In the genomic region with DNA sequence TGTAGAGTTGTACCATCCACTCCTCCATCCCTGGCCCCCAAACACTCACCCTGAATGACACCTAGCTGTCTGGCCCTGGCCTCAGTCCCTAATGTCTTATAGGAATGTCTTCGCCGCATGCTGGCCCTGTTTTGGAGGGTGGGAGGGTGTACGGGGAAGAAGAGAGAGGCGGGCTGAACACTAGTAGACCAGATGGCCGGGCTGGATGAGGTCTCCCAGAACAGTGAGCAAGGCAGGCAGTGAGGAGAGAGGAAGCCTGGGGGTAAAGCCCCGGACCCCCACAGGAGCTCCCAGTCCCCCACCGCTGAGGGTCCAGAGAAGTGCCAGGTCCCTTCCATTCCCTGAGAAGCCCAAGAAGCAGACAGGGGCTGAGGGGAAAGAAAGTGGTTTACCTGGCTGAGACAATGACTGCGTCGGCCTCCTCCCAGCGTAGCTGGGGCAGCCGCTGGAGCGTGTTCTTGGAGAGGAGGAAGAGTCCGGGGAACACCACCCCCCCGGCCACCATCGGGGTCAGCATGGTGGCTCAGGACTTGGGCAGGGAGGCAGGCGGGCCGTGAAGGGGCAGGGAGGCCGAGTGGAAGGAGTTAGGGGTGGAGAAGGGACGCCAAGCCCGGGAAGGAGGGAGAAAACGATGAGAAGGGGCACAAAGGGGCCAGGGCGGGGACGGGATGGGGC, we compare ENCODE assay signal across 21 cellular contexts. TPM values are rescaled to one million over a fixed set of nuclear protein-coding genes. Genes with fewer than 3 reads are reported as not detected.
A peak's percentile ranks its signal among the peaks of the same experiment; 100 is the strongest.
DNase-seq lines count a peak whose midpoint lies in the region; ATAC-seq and TF ChIP-seq lines count a peak whose summit lies in the region.
"Had no signal": no experiment of that assay in that cellular context is flagged by ENCODE, and none has a peak within 500 bp of the region (broad histone marks: within the 10 kb centered on the region; RNA-seq: fewer than 3 reads in every experiment).

No MANE protein-coding gene starts in this region.

- ATAC-seq in HG03354 (IDR thresholded peaks at IDR 0.05; ENCODE audit: poor library complexity, severe bottlenecking, unreplicated experiment): no peak
- ATAC-seq: K562 had no signal

- no peak overlapping the region for H4K91ac ChIP-seq in neuronal stem cell (ENCODE audit: low read depth, low read length, poor library complexity)

- H3K4me3 ChIP-seq in SK-N-SH (ENCODE audit: low read depth in 2 of 2, low read length in 1 of 2): peak overlapping the region; percentile 3 to 51; a peak in 2 of 4 replicates
- no peak overlapping the region for H3K4me3 ChIP-seq in endodermal cell (ENCODE audit: low read length)
- peak overlapping the region; percentile 45 to 78 for H3K4me3 ChIP-seq in neuronal stem cell (ENCODE audit: low read length in 2 of 2)
- H3K4me3 ChIP-seq: K562 had no signal

- no peak overlapping the region for H3K9ac ChIP-seq in SK-N-SH
- no peak overlapping the region for H3K9ac ChIP-seq in endodermal cell (ENCODE audit: extremely low read depth, low read length, poor library complexity, severe bottlenecking)
- H3K9ac ChIP-seq in neuronal stem cell (ENCODE audit: low read depth, low read length, poor library complexity): peak overlapping the region; percentile 75

- peak overlapping the region; percentile 54 for H2BK5ac ChIP-seq in neuronal stem cell (ENCODE audit: low read length)

- no peaks in the 10 kb centered on the region for H3K27me3 ChIP-seq in SK-N-SH (ENCODE audit: insufficient read depth)
- peaks cover 27% of the 10 kb centered on the region for H3K27me3 ChIP-seq in endodermal cell (ENCODE audit: control insufficient read depth, insufficient read depth, low read length, poor library complexity, severe bottlenecking)
- peaks cover 0 to 24% (median under 1%) of the 10 kb centered on the region in 3 experiments for H3K27me3 ChIP-seq in neuronal stem cell (ENCODE audit: control insufficient read depth in 3 of 3, insufficient read depth in 3 of 3, low read depth in 1 of 3, low read length in 3 of 3)

- no peak overlapping the region for H3K23ac ChIP-seq in neuronal stem cell (ENCODE audit: low read depth, low read length, poor library complexity)

- H3K36me3 ChIP-seq in SK-N-SH (replicated peaks in 1 of 2; ENCODE audit: control insufficient read depth in 1 of 2, insufficient read depth in 2 of 2, low read length in 1 of 2): no peaks in the 10 kb centered on the region
- H3K36me3 ChIP-seq in endodermal cell (ENCODE audit: control insufficient read depth, insufficient read depth, low read length): no peaks in the 10 kb centered on the region
- peaks cover 0 to 7% of the 10 kb centered on the region in 2 donors for H3K36me3 ChIP-seq in neuronal stem cell (replicated peaks in 1 of 2; ENCODE audit: control insufficient read depth in 2 of 2, insufficient read depth in 2 of 2, low read length in 2 of 2)
- H3K36me3 ChIP-seq: sigmoid colon had no signal

- WGBS in SK-N-SH (ENCODE audit: low lambda C conversion rate): 41% methylated on average over 23 of the region's 23 CpGs
- WGBS in endodermal cell (ENCODE audit: insufficient coverage in 1 of 2, insufficient read length in 1 of 2), 2 experiments: 12 to 30% methylated on average over 5 to 23 of the region's 23 CpGs
- no CpG with 5 or more reads among the region's 23 CpGs for WGBS in neuronal stem cell (ENCODE audit: extremely low coverage in 2 of 2, insufficient read length in 2 of 2, insufficient replicate concordance in 1 of 2), 2 donors

- no peaks in the 10 kb centered on the region for H3F3A ChIP-seq in SK-N-SH (replicated peaks; ENCODE audit: insufficient read depth)

- no peak overlapping the region for H2BK120ac ChIP-seq in neuronal stem cell (ENCODE audit: low read depth, low read length)

- CTCF ChIA-PET in SK-N-SH (lab: Yijun Ruan, JAX): interaction anchor here (1.1 to 3.9 kb wide), 8 partner anchors 9 to 330 kb away, joined by 3 to 25 read pairs (median 6); a partner anchor contains a TSS

- peak overlapping the region; percentile 26 for H2BK15ac ChIP-seq in neuronal stem cell (ENCODE audit: low read length)

- H2AFZ ChIP-seq in SK-N-SH (ENCODE audit: low read depth): no peak overlapping the region
- peak overlapping the region; percentile 94 for H2AFZ ChIP-seq in neuronal stem cell (ENCODE audit: low read length)

- H3K4ac ChIP-seq in neuronal stem cell (ENCODE audit: low read length): no peak overlapping the region

- peak overlapping the region; percentile 47 for H3K4me3 Mint-ChIP-seq in endodermal cell

- DNase-seq in NCI-H1417 (lab: John Stamatoyannopoulos, UW) (peak in 2 of 3 experiments; percentile 37 to 41), NCI-H1417 treated with DMSO at 0.1 percent for 48 hours (lab: John Stamatoyannopoulos, UW) (no peak), SK-N-SH (peak; percentile 63), endodermal cell (no peak), neuronal stem cell (ENCODE audit: low spot score) (no peak), HuH-7 (ENCODE audit: low spot score) (no peak), AG20443 (ENCODE audit: low spot score) (no peak)
- DNase-seq: activated CD4-positive, alpha-beta T cell treated with anti-CD3 and anti-CD28 coated beads for 48 hours; CD8-positive, alpha-beta memory T cell; erythroblast; GDM1; left cardiac atrium; NCI-H774; RPMI8226; sigmoid colon; stimulated activated CD4-positive, alpha-beta T cell treated with anti-CD3 and anti-CD28 coated beads, Interleukin-4, amount 100 ng/mL, for 24 hours had no signal

- peaks cover 6 to 28% of the 10 kb centered on the region in 2 experiments; a peak in 2 of 4 replicates for H3K4me1 ChIP-seq in SK-N-SH (ENCODE audit: control insufficient read depth in 1 of 2, insufficient read depth in 2 of 2, low read depth in 1 of 2, low read length in 1 of 2)
- H3K4me1 ChIP-seq in endodermal cell (ENCODE audit: control insufficient read depth, insufficient read depth, low read length): no peaks in the 10 kb centered on the region
- H3K4me1 ChIP-seq in neuronal stem cell (ENCODE audit: control insufficient read depth in 2 of 2, insufficient read depth in 1 of 2, low read depth in 1 of 2, low read length in 2 of 2): peaks cover 12 to 24% of the 10 kb centered on the region in 2 donors

- H3K4me1 Mint-ChIP-seq in endodermal cell: peaks cover 2% of the 10 kb centered on the region

- H3K27ac Mint-ChIP-seq in endodermal cell: no peak overlapping the region

- H3K4me2 ChIP-seq in SK-N-SH: 0 out of 2 replicates have a peak overlapping the region, but pooled peaks have one; percentile 52
- H3K4me2 ChIP-seq in neuronal stem cell (ENCODE audit: insufficient read depth, low read length, poor library complexity, severe bottlenecking): peak overlapping the region; percentile 82

- H3K9me3 ChIP-seq in SK-N-SH (no peaks in the 10 kb centered on the region), endodermal cell (ENCODE audit: control insufficient read depth, low read length) (no peaks in the 10 kb centered on the region), neuronal stem cell (replicated peaks in 1 of 2; ENCODE audit: control insufficient read depth in 2 of 2, insufficient read depth in 1 of 2, low read depth in 1 of 2, low read length in 2 of 2) (no peaks in the 10 kb centered on the region)
- H3K9me3 ChIP-seq: sigmoid colon had no signal

- H3K9me2 ChIP-seq in SK-N-SH: no peaks in the 10 kb centered on the region

- no peaks in the 10 kb centered on the region for H4K20me1 ChIP-seq in SK-N-SH (ENCODE audit: insufficient read depth)

- no peak for TF ChIP-seq EP300 in SK-N-SH (IDR thresholded peaks at IDR 0.05; ENCODE audit: borderline replicate concordance in 1 of 2, low read depth in 1 of 2, low read length in 1 of 2)

- H4K8ac ChIP-seq in neuronal stem cell (ENCODE audit: low read depth, low read length): no peak overlapping the region

- POLR2A ChIA-PET in SK-N-SH (lab: Yijun Ruan, JAX): interaction anchor here (1.2 to 2.3 kb wide), 2 partner anchors 35 to 153 kb away, joined by 3 to 12 read pairs; a partner anchor contains a TSS

- H3K14ac ChIP-seq in neuronal stem cell (ENCODE audit: low read length): no peak overlapping the region

- H3K27me3 Mint-ChIP-seq in endodermal cell (ENCODE audit: insufficient read depth): peaks cover 57% of the 10 kb centered on the region

- peaks cover under 1% of the 10 kb centered on the region for H3K79me1 ChIP-seq in neuronal stem cell (ENCODE audit: low read depth, low read length)

- peak overlapping the region; percentile 54 for H2AK5ac ChIP-seq in neuronal stem cell (ENCODE audit: low read depth, low read length)

- H3K18ac ChIP-seq in neuronal stem cell (ENCODE audit: low read length): peak overlapping the region; percentile 94

- H3K79me2 ChIP-seq in SK-N-SH (ENCODE audit: insufficient read depth): no peaks in the 10 kb centered on the region

- H3K36me3 Mint-ChIP-seq in endodermal cell (ENCODE audit: low read depth): no peaks in the 10 kb centered on the region

- H2BK12ac ChIP-seq in neuronal stem cell (ENCODE audit: low read length): no peak overlapping the region

- TF ChIP-seq CTCF in SK-N-SH (IDR thresholded peaks at IDR 0.05) (no peak), endodermal cell (conservative IDR thresholded peaks at IDR 0.05) (no peak)

- no peak for TF ChIP-seq RAD21 in SK-N-SH (IDR thresholded peaks at IDR 0.05; ENCODE audit: low read length)

- no peaks in the 10 kb centered on the region for H3K9me3 Mint-ChIP-seq in endodermal cell
- H3K9me3 Mint-ChIP-seq: CD8-positive, alpha-beta memory T cell had no signal

- peak overlapping the region in 1 of 2 experiments; percentile 83; a peak in 2 of 4 replicates for H3K27ac ChIP-seq in SK-N-SH (ENCODE audit: low read depth in 2 of 2, low read length in 1 of 2)
- no peak overlapping the region for H3K27ac ChIP-seq in endodermal cell (ENCODE audit: low read depth, low read length)
- H3K27ac ChIP-seq in neuronal stem cell (replicated peaks; ENCODE audit: low read length): no peak overlapping the region
- H3K27ac ChIP-seq: sigmoid colon had no signal

RNA-seq across cellular contexts. Expression of a gene that starts 0.9 kb away (rescaled TPM):
- polyA plus RNA-seq in SK-N-SH (2012; rRNA removed): 2.3 and 3.8 TPM in 2 replicates
- polyA plus RNA-seq in SK-N-SH (2012; cell fraction: cytosol; rRNA removed): 2.2 and 4.1 TPM in 2 replicates
- polyA plus RNA-seq in SK-N-SH (2012; cell fraction: nucleus; rRNA removed): 6.9 and 8.9 TPM in 2 replicates
- 1 to 10 TPM; 3.3 to 3.5 TPM for total RNA-seq in endodermal cell
- 18.2 TPM for polyA plus RNA-seq in endodermal cell (2013, experiment 1 of 2)
- polyA plus RNA-seq in endodermal cell (2013, experiment 2 of 2): 15.3 TPM
- polyA plus RNA-seq in neuronal stem cell (2013, experiment 1 of 2): 23.0 TPM
- 22.5 TPM for polyA plus RNA-seq in neuronal stem cell (2013, experiment 2 of 2)
- total RNA-seq: left cardiac atrium, sigmoid colon had no signal
- polyA plus RNA-seq: CD8-positive, alpha-beta memory T cell had no signal

RNA-seq across cellular contexts. Expression of a gene that starts 7.2 kb away (rescaled TPM):
- polyA plus RNA-seq in SK-N-SH (2012; rRNA removed): not detected in 2 replicates
- not detected in 2 replicates for polyA plus RNA-seq in SK-N-SH (2012; cell fraction: cytosol; rRNA removed)
- polyA plus RNA-seq in SK-N-SH (2012; cell fraction: nucleus; rRNA removed): not detected in 2 replicates
- not detected for total RNA-seq in endodermal cell
- polyA plus RNA-seq in endodermal cell (2013, experiment 1 of 2): not detected
- not detected for polyA plus RNA-seq in endodermal cell (2013, experiment 2 of 2)
- polyA plus RNA-seq in neuronal stem cell (2013, experiment 1 of 2): not detected
- not detected for polyA plus RNA-seq in neuronal stem cell (2013, experiment 2 of 2)
- total RNA-seq: A172; CD8-positive, alpha-beta memory T cell; K562; left cardiac atrium; sigmoid colon; T-helper 1 cell treated with Interleukin-12 subunit alpha and Interleukin-12 subunit beta and Interleukin-4 antibody, amounts not matched to agents 30 ng/mL and 1 ng/mL, for 36 hours; urinary bladder had no signal
- polyA plus RNA-seq: CD8-positive, alpha-beta memory T cell; K562; sigmoid colon; urinary bladder had no signal

RNA-seq across cellular contexts. Expression of a gene that starts 19.3 kb away (rescaled TPM):
- polyA plus RNA-seq in SK-N-SH (2012; rRNA removed): 10.3 and 10.4 TPM in 2 replicates
- polyA plus RNA-seq in SK-N-SH (2012; cell fraction: cytosol; rRNA removed): 2.3 and 4.3 TPM in 2 replicates
- polyA plus RNA-seq in SK-N-SH (2012; cell fraction: nucleus; rRNA removed): 58.4 and 67.6 TPM in 2 replicates
- total RNA-seq in endodermal cell: 1 to 10 TPM; 6.2 to 9.9 TPM
- 3.2 TPM for polyA plus RNA-seq in endodermal cell (2013, experiment 1 of 2)
- 2.6 TPM for polyA plus RNA-seq in endodermal cell (2013, experiment 2 of 2)
- polyA plus RNA-seq in neuronal stem cell (2013, experiment 1 of 2): 5.2 TPM
- 5.1 TPM for polyA plus RNA-seq in neuronal stem cell (2013, experiment 2 of 2)
- total RNA-seq: T-helper 1 cell treated with Interleukin-12 subunit alpha and Interleukin-12 subunit beta and Interleukin-4 antibody, amounts not matched to agents 30 ng/mL and 1 ng/mL, for 36 hours had no signal
- polyA plus RNA-seq: CD8-positive, alpha-beta memory T cell had no signal

RNA-seq across cellular contexts. Expression of a gene that starts 34.1 kb away (rescaled TPM):
- 43.9 and 46.6 TPM in 2 replicates for polyA plus RNA-seq in SK-N-SH (2012; rRNA removed)
- 45.0 and 50.1 TPM in 2 replicates for polyA plus RNA-seq in SK-N-SH (2012; cell fraction: cytosol; rRNA removed)
- polyA plus RNA-seq in SK-N-SH (2012; cell fraction: nucleus; rRNA removed): 98.2 and 102 TPM in 2 replicates
- total RNA-seq in endodermal cell: 10 to 100 TPM; 77.4 to 80.1 TPM
- polyA plus RNA-seq in endodermal cell (2013, experiment 1 of 2): 74.7 TPM
- 86.3 TPM for polyA plus RNA-seq in endodermal cell (2013, experiment 2 of 2)
- 48.2 TPM for polyA plus RNA-seq in neuronal stem cell (2013, experiment 1 of 2)
- 47.3 TPM for polyA plus RNA-seq in neuronal stem cell (2013, experiment 2 of 2)

RNA-seq across cellular contexts. Expression of a gene that starts 34.7 kb away (rescaled TPM):
- 15.4 and 18.9 TPM in 2 replicates for polyA plus RNA-seq in SK-N-SH (2012; rRNA removed)
- polyA plus RNA-seq in SK-N-SH (2012; cell fraction: cytosol; rRNA removed): 10.2 and 14.3 TPM in 2 replicates
- polyA plus RNA-seq in SK-N-SH (2012; cell fraction: nucleus; rRNA removed): 10.6 and 15.2 TPM in 2 replicates
- 10 to 100 TPM in 1 of 2 donors, 1 to 10 TPM in 1; 9.4 to 13.9 TPM for total RNA-seq in endodermal cell
- polyA plus RNA-seq in endodermal cell (2013, experiment 1 of 2): 23.1 TPM
- polyA plus RNA-seq in endodermal cell (2013, experiment 2 of 2): 23.0 TPM
- polyA plus RNA-seq in neuronal stem cell (2013, experiment 1 of 2): 16.5 TPM
- 17.3 TPM for polyA plus RNA-seq in neuronal stem cell (2013, experiment 2 of 2)

Comparison
In these comparisons a context has a peak if more than half of its experiments do, and no peak if none do; other contexts are left out.
1. DNase-seq: peak in NCI-H1417 (2 of 3) and SK-N-SH (single experiment); none in NCI-H1417 treated with DMSO at 0.1 percent for 48 hours (single experiment), endodermal cell (single experiment), neuronal stem cell (single experiment), HuH-7 (single experiment) and AG20443 (single experiment).